Comparison of ENCODE assay signal across 9 cellular contexts in the genomic region with DNA sequence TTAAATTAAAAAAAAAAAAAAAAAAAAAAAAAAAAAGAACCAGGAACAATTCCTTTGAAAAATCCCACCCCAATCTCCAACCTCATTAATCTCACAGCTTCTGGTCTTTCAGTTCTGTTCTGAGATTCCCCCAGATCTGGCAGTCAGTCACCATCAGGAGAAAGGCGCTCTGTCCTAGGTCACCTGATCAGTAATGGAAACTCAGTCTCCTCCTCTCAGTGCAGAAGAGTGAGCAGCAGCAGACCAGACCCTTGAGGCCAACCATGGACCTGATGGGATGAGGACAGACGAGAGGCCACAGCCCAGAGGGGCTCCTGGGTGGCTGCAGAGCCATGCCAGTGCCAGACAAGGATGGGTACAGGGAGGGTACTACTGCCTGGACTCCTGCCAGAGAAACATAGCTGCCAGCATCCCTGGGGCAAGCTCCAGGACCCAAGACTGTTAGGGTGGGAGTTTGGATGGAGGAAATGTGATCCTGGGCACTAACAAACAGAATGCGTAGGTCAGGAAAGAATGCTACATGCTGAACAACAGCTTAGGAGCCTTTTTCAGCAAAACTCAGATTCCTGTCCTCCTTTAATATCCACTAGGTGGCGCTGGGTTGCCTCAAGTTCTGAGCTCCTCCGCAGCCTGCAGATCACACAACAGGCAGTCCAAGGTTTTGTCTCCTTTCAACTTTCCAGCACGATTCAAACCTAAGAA. TPM values are rescaled to one million over a fixed set of nuclear protein-coding genes. Genes with fewer than 3 reads are reported as not detected.
DNase-seq lines count a peak whose midpoint lies in the region; ATAC-seq, FAIRE-seq and TF ChIP-seq lines count a peak whose summit lies in the region.
"Had no signal": no experiment of that assay in that cellular context is flagged by ENCODE, and none has a peak within 500 bp of the region (broad histone marks: within the 10 kb centered on the region; RNA-seq: fewer than 3 reads in every experiment).

No MANE protein-coding gene starts in this region.

- no peaks in the 10 kb centered on the region for H3K27me3 Mint-ChIP-seq in activated T-helper 2 cell treated with anti-CD3 and anti-CD28 coated beads, Interferon-gamma antibody, Interleukin-2, Interleukin-4, amounts not matched to agents 10 μg/mL and 5 μg/mL and 100 μg/mL, durations not matched to agents 14 hours and 24 hours and 36 hours (ENCODE audit: low read depth)
- H3K27me3 Mint-ChIP-seq: activated naive CD8-positive, alpha-beta T cell had no signal

- H3K4me1 ChIP-seq in DND-41 (ENCODE audit: insufficient read depth, low read length): no peaks in the 10 kb centered on the region

- intact Hi-C loops in activated T-helper 2 cell treated with anti-CD3 and anti-CD28 coated beads, Interferon-gamma antibody, Interleukin-2, Interleukin-4, amounts not matched to agents 10 μg/mL and 5 μg/mL and 100 μg/mL, durations not matched to agents 14 hours and 24 hours and 36 hours (cut with micrococcal nuclease): no loop called here

- no peak overlapping the region for H3K4me2 ChIP-seq in DND-41 (ENCODE audit: insufficient read depth, low read length)

- TF ChIP-seq CTCF in DND-41 (IDR thresholded peaks at IDR 0.05; ENCODE audit: borderline replicate concordance, extremely low read depth, low read length, poor library complexity, severe bottlenecking) (peak; percentile 90), foreskin fibroblast (IDR thresholded peaks at IDR 0.05; ENCODE audit: low read depth, low read length) (peak; percentile 73)

- no peak overlapping the region for H2AFZ ChIP-seq in DND-41 (ENCODE audit: low read depth, low read length)

- no peak overlapping the region for H3K9ac ChIP-seq in DND-41 (ENCODE audit: low read depth, low read length)

- H3K27ac ChIP-seq in DND-41 (ENCODE audit: low read length): no peak overlapping the region

- H3K9me3 Mint-ChIP-seq in activated T-helper 2 cell treated with anti-CD3 and anti-CD28 coated beads, Interferon-gamma antibody, Interleukin-2, Interleukin-4, amounts not matched to agents 10 μg/mL and 5 μg/mL and 100 μg/mL, durations not matched to agents 14 hours and 24 hours and 36 hours: no peaks in the 10 kb centered on the region

- H3K4me3 ChIP-seq in DND-41 (ENCODE audit: low read depth in 1 of 2, low read length in 2 of 2): no peak overlapping the region
- no peak overlapping the region for H3K4me3 ChIP-seq in foreskin fibroblast (ENCODE audit: low read depth in 1 of 2, low read length in 2 of 2)

- DNase-seq in DND-41: peak; percentile 65
- DNase-seq in LHCN-M2 (ENCODE audit: low read depth): peak; percentile 76
- peak; percentile 57 for DNase-seq in RCC 7860 (ENCODE audit: low spot score)
- DNase-seq in activated T-helper 2 cell treated with anti-CD3 and anti-CD28 coated beads, Interferon-gamma antibody, Interleukin-2, Interleukin-4, amounts not matched to agents 10 μg/mL and 5 μg/mL and 100 μg/mL, durations not matched to agents 14 hours and 24 hours and 36 hours (ENCODE audit: low spot score): peak; percentile 45
- peak; percentile 69 to 90 for DNase-seq in foreskin fibroblast
- peak in 39 of 56 donors; percentile 11 to 78 (median 42) for DNase-seq in nucleus accumbens (lab: John Stamatoyannopoulos, UW)

- no peak overlapping the region for H3K4me3 Mint-ChIP-seq in activated T-helper 2 cell treated with anti-CD3 and anti-CD28 coated beads, Interferon-gamma antibody, Interleukin-2, Interleukin-4, amounts not matched to agents 10 μg/mL and 5 μg/mL and 100 μg/mL, durations not matched to agents 14 hours and 24 hours and 36 hours (ENCODE audit: low read depth)
- H3K4me3 Mint-ChIP-seq: activated naive CD8-positive, alpha-beta T cell had no signal

- FAIRE-seq in RCC 7860 (lab: Jason Lieb, UNC): no peak

- peaks cover 28% of the 10 kb centered on the region for H3K36me3 Mint-ChIP-seq in activated T-helper 2 cell treated with anti-CD3 and anti-CD28 coated beads, Interferon-gamma antibody, Interleukin-2, Interleukin-4, amounts not matched to agents 10 μg/mL and 5 μg/mL and 100 μg/mL, durations not matched to agents 14 hours and 24 hours and 36 hours (ENCODE audit: low read depth)
- H3K36me3 Mint-ChIP-seq: activated naive CD8-positive, alpha-beta T cell had no signal

- no peaks in the 10 kb centered on the region for H3K9me3 ChIP-seq in DND-41 (ENCODE audit: insufficient read depth, low read length, severe bottlenecking)

- H3K4me1 Mint-ChIP-seq in activated T-helper 2 cell treated with anti-CD3 and anti-CD28 coated beads, Interferon-gamma antibody, Interleukin-2, Interleukin-4, amounts not matched to agents 10 μg/mL and 5 μg/mL and 100 μg/mL, durations not matched to agents 14 hours and 24 hours and 36 hours (ENCODE audit: low read depth): no peaks in the 10 kb centered on the region

- ATAC-seq in DND-41 (ENCODE audit: insufficient read depth, low read depth): peak; percentile 91
- no peak for ATAC-seq in GM18511 (IDR thresholded peaks at IDR 0.05; ENCODE audit: unreplicated experiment)
- ATAC-seq in GM21825 (IDR thresholded peaks at IDR 0.05; ENCODE audit: unreplicated experiment): no peak

- peaks cover 49% of the 10 kb centered on the region for H3K36me3 ChIP-seq in DND-41 (ENCODE audit: insufficient read depth, low read length)

- no peaks in the 10 kb centered on the region for H3K79me2 ChIP-seq in DND-41 (ENCODE audit: insufficient read depth, low read length)

- H3K27me3 ChIP-seq in DND-41 (ENCODE audit: insufficient read depth, low read length, poor library complexity): no peaks in the 10 kb centered on the region

- no peak overlapping the region for H3K27ac Mint-ChIP-seq in activated T-helper 2 cell treated with anti-CD3 and anti-CD28 coated beads, Interferon-gamma antibody, Interleukin-2, Interleukin-4, amounts not matched to agents 10 μg/mL and 5 μg/mL and 100 μg/mL, durations not matched to agents 14 hours and 24 hours and 36 hours
- H3K27ac Mint-ChIP-seq: activated naive CD8-positive, alpha-beta T cell had no signal

- H4K20me1 ChIP-seq in DND-41 (ENCODE audit: insufficient read depth, low read length): peaks cover 4% of the 10 kb centered on the region

RNA-seq across cellular contexts. Expression of gene MPG, which starts 28.7 kb away (rescaled TPM):
- 254 and 304 TPM in 2 replicates for total RNA-seq in LHCN-M2 (2014; rRNA removed)
- polyA plus RNA-seq in LHCN-M2 (2012): 115 TPM
- total RNA-seq in activated T-helper 2 cell treated with anti-CD3 and anti-CD28 coated beads, Interferon-gamma antibody, Interleukin-2, Interleukin-4, amounts not matched to agents 10 μg/mL and 5 μg/mL and 100 μg/mL, durations not matched to agents 14 hours and 24 hours and 36 hours: 77.7 and 78.6 TPM in 2 replicates

RNA-seq across cellular contexts. Expression of gene NPRL3, which starts 31.7 kb away (rescaled TPM):
- 11.5 and 21.8 TPM in 2 replicates for total RNA-seq in LHCN-M2 (2014; rRNA removed)
- polyA plus RNA-seq in LHCN-M2 (2012): 32.9 TPM
- total RNA-seq in activated T-helper 2 cell treated with anti-CD3 and anti-CD28 coated beads, Interferon-gamma antibody, Interleukin-2, Interleukin-4, amounts not matched to agents 10 μg/mL and 5 μg/mL and 100 μg/mL, durations not matched to agents 14 hours and 24 hours and 36 hours: 53.0 and 57.1 TPM in 2 replicates

RNA-seq across cellular contexts. Expression of gene RHBDF1, which starts 34.3 kb away (rescaled TPM):
- 91.8 and 93.7 TPM in 2 replicates for total RNA-seq in LHCN-M2 (2014; rRNA removed)
- 34.3 TPM for polyA plus RNA-seq in LHCN-M2 (2012)
- total RNA-seq in activated T-helper 2 cell treated with anti-CD3 and anti-CD28 coated beads, Interferon-gamma antibody, Interleukin-2, Interleukin-4, amounts not matched to agents 10 μg/mL and 5 μg/mL and 100 μg/mL, durations not matched to agents 14 hours and 24 hours and 36 hours: 1.2 and 1.6 TPM in 2 replicates

RNA-seq across cellular contexts. Expression of gene HBZ, which starts 45.7 kb away (rescaled TPM):
- total RNA-seq in LHCN-M2 (2014; rRNA removed): not detected in 2 replicates
- not detected for polyA plus RNA-seq in LHCN-M2 (2012)
- total RNA-seq in activated T-helper 2 cell treated with anti-CD3 and anti-CD28 coated beads, Interferon-gamma antibody, Interleukin-2, Interleukin-4, amounts not matched to agents 10 μg/mL and 5 μg/mL and 100 μg/mL, durations not matched to agents 14 hours and 24 hours and 36 hours: not detected in 2 replicates

RNA-seq across cellular contexts. Expression of gene SNRNP25, which starts 53.1 kb away (rescaled TPM):
- 28.1 and 31.8 TPM in 2 replicates for total RNA-seq in LHCN-M2 (2014; rRNA removed)
- polyA plus RNA-seq in LHCN-M2 (2012): 67.0 TPM
- 77.5 and 83.1 TPM in 2 replicates for total RNA-seq in activated T-helper 2 cell treated with anti-CD3 and anti-CD28 coated beads, Interferon-gamma antibody, Interleukin-2, Interleukin-4, amounts not matched to agents 10 μg/mL and 5 μg/mL and 100 μg/mL, durations not matched to agents 14 hours and 24 hours and 36 hours

Comparison
In these comparisons a context has a peak if more than half of its experiments do, and no peak if none do; other contexts are left out.
1. RNA of gene RHBDF1, which starts 34.3 kb away (total RNA-seq): 91.8 to 93.7 TPM in LHCN-M2; 1.2 to 1.6 TPM in activated T-helper 2 cell treated with anti-CD3 and anti-CD28 coated beads, Interferon-gamma antibody, Interleukin-2, Interleukin-4, amounts not matched to agents 10 μg/mL and 5 μg/mL and 100 μg/mL, durations not matched to agents 14 hours and 24 hours and 36 hours; every median in the first group is over 10 times any median in the second.
2. Peak in every context shown above with its lines, with median percentiles within 50 percentile points of each other: DNase-seq.